In genomic region chr6:87430499-87430898, GRCh38 we compare ENCODE assay signal across 35 cellular contexts. TPM values are rescaled to one million over a fixed set of nuclear protein-coding genes. Genes with fewer than 3 reads are reported as not detected.
"Had no signal": no experiment of that assay in that cellular context is flagged by ENCODE, and none has a peak within 500 bp of the region (broad histone marks: within the 10 kb centered on the region; RNA-seq: fewer than 3 reads in every experiment).

No MANE protein-coding gene starts in this region.

- H3K4me1 ChIP-seq: ascending aorta, colonic mucosa, Peyer's patch had no signal

- H3K27ac ChIP-seq: ascending aorta, cardiac muscle cell, colonic mucosa, Peyer's patch, RWPE1, WERI-Rb-1 had no signal

- H3K9me3 Mint-ChIP-seq: activated CD4-positive, alpha-beta memory T cell treated with anti-CD3 and anti-CD28 coated beads, Interleukin-2, amount 10 ng/mL, durations not matched to agents 7 days and 5 days; activated naive CD4-positive, alpha-beta T cell treated with anti-CD3 and anti-CD28 coated beads, Interleukin-2, amount 10 ng/mL, durations not matched to agents 7 days and 5 days; activated naive CD8-positive, alpha-beta T cell treated with anti-CD3 and anti-CD28 coated beads for 36 hours; central memory CD8-positive, alpha-beta T cell had no signal

- H3K27me3 ChIP-seq: ascending aorta, cardiac muscle cell, colonic mucosa, Peyer's patch had no signal

- H3K36me3 ChIP-seq: ascending aorta, cardiac muscle cell, colonic mucosa, Peyer's patch, WERI-Rb-1 had no signal

- ATAC-seq: activated CD8-positive, alpha-beta memory T cell treated with anti-CD3 and anti-CD28 coated beads, Interleukin-2, amount 10 ng/mL, durations not matched to agents 7 days and 5 days; PC-3; Right ventricle myocardium inferior had no signal

- DNase-seq: activated CD4-positive, alpha-beta memory T cell treated with anti-CD3 and anti-CD28 coated beads, Interleukin-2, amount 10 ng/mL, durations not matched to agents 7 days and 5 days; activated CD4-positive, alpha-beta T cell treated with anti-CD3 and anti-CD28 coated beads for 1 hour; activated CD4-positive, alpha-beta T cell treated with anti-CD3 and anti-CD28 coated beads for 48 hours; activated CD4-positive, CD25-positive, alpha-beta regulatory T cell; activated CD8-positive, alpha-beta memory T cell treated with anti-CD3 and anti-CD28 coated beads for 24 hours; activated CD8-positive, alpha-beta memory T cell treated with anti-CD3 and anti-CD28 coated beads, Interleukin-2, amount 10 ng/mL, durations not matched to agents 7 days and 5 days; activated CD8-positive, alpha-beta memory T cell treated with anti-CD3 and anti-CD28 coated beads, Interleukin-2, amount 50 U/mL, for 48 hours; activated effector memory CD4-positive, alpha-beta T cell treated with Interleukin-2 at 50 U/mL for 16 hours; activated naive CD4-positive, alpha-beta T cell treated with anti-CD3 and anti-CD28 coated beads, Interleukin-2, amount 10 ng/mL, durations not matched to agents 7 days and 5 days; activated naive CD8-positive, alpha-beta T cell treated with anti-CD3 and anti-CD28 coated beads for 36 hours; activated T-cell treated with anti-CD3 and anti-CD28 coated beads, Interleukin-2, amount 50 U/mL, for 48 hours; amygdala; colonic mucosa; Kasumi-1; KG1; NCI-H1092 treated with DMSO at 0.1 percent for 48 hours; NCI-H1417; NCI-H146; NCI-H187; NCI-H2029 treated with DMSO at 0.1 percent for 48 hours; NCI-H345; NCI-H526 treated with DMSO at 0.1 percent for 48 hours; PC-3; Peyer's patch; SIG-M5; SW 1271; T-helper 1 cell; T-helper 2 cell; T-helper 9 cell; WERI-Rb-1 had no signal

- H3K4me3 ChIP-seq: ascending aorta, cardiac muscle cell, colonic mucosa, Peyer's patch had no signal

- H3K27ac Mint-ChIP-seq: activated CD4-positive, alpha-beta memory T cell treated with anti-CD3 and anti-CD28 coated beads, Interleukin-2, amount 10 ng/mL, durations not matched to agents 7 days and 5 days; activated CD8-positive, alpha-beta memory T cell treated with anti-CD3 and anti-CD28 coated beads, Interleukin-2, amount 10 ng/mL, durations not matched to agents 7 days and 5 days; activated naive CD4-positive, alpha-beta T cell treated with anti-CD3 and anti-CD28 coated beads, Interleukin-2, amount 10 ng/mL, durations not matched to agents 7 days and 5 days; activated naive CD8-positive, alpha-beta T cell treated with anti-CD3 and anti-CD28 coated beads for 36 hours had no signal

- H3K36me3 Mint-ChIP-seq: activated CD8-positive, alpha-beta memory T cell treated with anti-CD3 and anti-CD28 coated beads, Interleukin-2, amount 10 ng/mL, durations not matched to agents 7 days and 5 days; activated naive CD4-positive, alpha-beta T cell treated with anti-CD3 and anti-CD28 coated beads, Interleukin-2, amount 10 ng/mL, durations not matched to agents 7 days and 5 days; activated naive CD8-positive, alpha-beta T cell treated with anti-CD3 and anti-CD28 coated beads for 36 hours had no signal

- H3K4me1 Mint-ChIP-seq: activated CD4-positive, alpha-beta memory T cell treated with anti-CD3 and anti-CD28 coated beads, Interleukin-2, amount 10 ng/mL, durations not matched to agents 7 days and 5 days; activated CD8-positive, alpha-beta memory T cell treated with anti-CD3 and anti-CD28 coated beads, Interleukin-2, amount 10 ng/mL, durations not matched to agents 7 days and 5 days; activated naive CD4-positive, alpha-beta T cell treated with anti-CD3 and anti-CD28 coated beads, Interleukin-2, amount 10 ng/mL, durations not matched to agents 7 days and 5 days; activated naive CD8-positive, alpha-beta T cell treated with anti-CD3 and anti-CD28 coated beads for 36 hours; central memory CD8-positive, alpha-beta T cell had no signal

- H3K4me3 Mint-ChIP-seq: activated CD4-positive, alpha-beta memory T cell treated with anti-CD3 and anti-CD28 coated beads, Interleukin-2, amount 10 ng/mL, durations not matched to agents 7 days and 5 days; activated CD8-positive, alpha-beta memory T cell treated with anti-CD3 and anti-CD28 coated beads, Interleukin-2, amount 10 ng/mL, durations not matched to agents 7 days and 5 days; activated naive CD4-positive, alpha-beta T cell treated with anti-CD3 and anti-CD28 coated beads, Interleukin-2, amount 10 ng/mL, durations not matched to agents 7 days and 5 days; activated naive CD8-positive, alpha-beta T cell treated with anti-CD3 and anti-CD28 coated beads for 36 hours; central memory CD8-positive, alpha-beta T cell had no signal

RNA-seq across cellular contexts. Expression of gene CFAP206, which starts 22.7 kb away (rescaled TPM):
- total RNA-seq: activated CD4-positive, alpha-beta memory T cell treated with anti-CD3 and anti-CD28 coated beads, Interleukin-2, amount 10 ng/mL, durations not matched to agents 7 days and 5 days; activated CD8-positive, alpha-beta memory T cell treated with anti-CD3 and anti-CD28 coated beads, Interleukin-2, amount 10 ng/mL, durations not matched to agents 7 days and 5 days; activated naive CD8-positive, alpha-beta T cell treated with anti-CD3 and anti-CD28 coated beads for 36 hours; cardiac muscle cell; Peyer's patch had no signal
